ENCODE assay signal across 21 cellular contexts in the genomic region with DNA sequence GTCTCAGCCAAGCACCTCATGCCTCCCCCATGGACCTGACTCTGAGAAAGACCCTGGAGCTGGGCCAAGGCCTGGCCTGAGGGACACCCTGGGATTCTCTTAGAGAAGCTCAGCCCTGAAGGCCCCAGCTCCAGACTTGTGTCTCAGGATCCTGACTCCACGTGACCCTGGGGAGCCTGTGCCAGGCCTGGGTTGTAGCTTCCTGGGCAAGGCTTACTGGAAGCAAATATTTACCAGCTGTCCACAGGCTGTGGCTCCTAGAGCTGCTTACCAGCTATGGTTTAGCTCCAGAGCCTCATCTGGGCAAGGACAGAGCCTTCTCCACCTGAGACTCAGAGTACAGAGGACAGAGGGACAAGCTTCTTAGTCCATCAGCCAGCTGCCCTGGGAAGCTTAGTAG.
"Had no signal": no experiment of that assay in that cellular context is flagged by ENCODE, and none has a peak within 500 bp of the region (broad histone marks: within the 10 kb centered on the region; RNA-seq: fewer than 3 reads in every experiment).

No MANE protein-coding gene starts in this region.

- ATAC-seq: activated CD4-positive, CD25-positive, alpha-beta regulatory T cell treated with anti-CD3 and anti-CD28 coated beads, Interleukin-2, amount 50 U/mL, for 24 hours; activated CD8-positive, alpha-beta T cell treated with anti-CD3 and anti-CD28 coated beads, Interleukin-2, amount 10 ng/mL, durations not matched to agents 7 days and 5 days; activated naive CD8-positive, alpha-beta T cell treated with anti-CD3 and anti-CD28 coated beads, Interleukin-2, amount 50 U/mL, for 24 hours; activated T-cell treated with anti-CD3 and anti-CD28 coated beads, Interleukin-2, amount 50 U/mL, for 4 hours; esophagus mucosa; left ventricle myocardium superior had no signal

- DNase-seq: activated CD4-positive, alpha-beta T cell treated with anti-CD3 and anti-CD28 coated beads, Interleukin-2, amount 10 ng/mL, durations not matched to agents 7 days and 5 days; activated CD8-positive, alpha-beta T cell treated with anti-CD3 and anti-CD28 coated beads, Interleukin-2, amount 10 ng/mL, durations not matched to agents 7 days and 5 days; activated effector memory CD4-positive, alpha-beta T cell treated with Interleukin-2 at 50 U/mL for 16 hours; activated naive CD4-positive, alpha-beta T cell treated with anti-CD3 and anti-CD28 coated beads, Interleukin-2, amount 10 ng/mL, durations not matched to agents 7 days and 5 days; activated naive CD8-positive, alpha-beta T cell treated with anti-CD3 and anti-CD28 coated beads, Interleukin-2, amount 50 U/mL, for 24 hours; activated T-cell treated with anti-CD3 and anti-CD28 coated beads, Interleukin-2, amount 50 U/mL, for 4 hours; brain microvascular endothelial cell; effector CD8-positive, alpha-beta T cell; immature natural killer cell; kidney glomerular epithelial cell; left ventricle myocardium superior; naive B cell; sigmoid colon; stimulated activated CD4-positive, alpha-beta T cell treated with anti-CD3 and anti-CD28 coated beads, Interleukin-4, amount 100 ng/mL, for 4 hours; stimulated activated naive CD4-positive, alpha-beta T cell; T-helper 1 cell; T1000; upper lobe of left lung had no signal

- H3K9ac ChIP-seq: neural progenitor cell had no signal

- H3K4me2 ChIP-seq: neural progenitor cell had no signal

- H3K27ac ChIP-seq: brain microvascular endothelial cell, neural progenitor cell, sigmoid colon, upper lobe of left lung had no signal

- H3K4me1 ChIP-seq: neural progenitor cell, upper lobe of left lung had no signal

- H3K36me3 ChIP-seq: brain microvascular endothelial cell, neural progenitor cell, sigmoid colon, upper lobe of left lung had no signal

- H3K27me3 ChIP-seq: brain microvascular endothelial cell, neural progenitor cell, sigmoid colon, upper lobe of left lung had no signal

- H2AFZ ChIP-seq: neural progenitor cell had no signal

- H3K9me3 ChIP-seq: sigmoid colon, upper lobe of left lung had no signal

- H3K4me3 ChIP-seq: neural progenitor cell, sigmoid colon, upper lobe of left lung had no signal
